ENCODE assay signal across 9 cellular contexts in the genomic region with DNA sequence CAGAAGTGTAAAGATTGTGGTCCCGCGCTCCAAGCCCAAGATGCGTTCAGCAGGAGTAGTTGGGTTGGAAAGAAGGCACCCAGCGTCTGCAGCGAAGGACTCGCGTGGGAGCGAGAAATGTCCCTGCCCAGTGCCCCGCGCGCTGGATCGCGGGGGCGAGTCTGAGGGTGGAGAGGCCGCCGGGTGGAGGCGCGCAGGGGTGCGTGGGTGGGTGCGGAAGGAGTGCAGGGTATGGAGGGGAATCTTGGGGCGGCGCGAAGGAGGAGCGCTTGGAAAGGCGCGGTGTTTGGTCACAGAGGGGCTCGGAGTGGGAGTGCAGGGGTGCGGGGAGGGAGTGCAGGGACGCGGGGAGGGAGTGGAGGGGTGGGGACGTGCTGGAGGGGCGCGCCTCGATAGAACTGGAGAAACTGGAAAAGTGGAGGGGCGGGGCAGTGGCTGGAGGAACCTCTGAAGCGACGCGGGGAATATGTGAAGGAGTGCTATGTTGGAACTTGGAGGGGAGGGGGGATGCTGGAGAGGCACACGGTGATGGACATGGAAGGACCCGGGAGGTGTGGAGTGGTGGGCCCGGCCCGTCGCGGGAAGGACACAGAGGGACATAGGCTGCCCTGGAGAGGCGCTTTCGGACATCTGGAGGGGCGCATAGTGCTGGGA. TPM values are rescaled to one million over a fixed set of nuclear protein-coding genes. Genes with fewer than 3 reads are reported as not detected.
DNase-seq lines count a peak whose midpoint lies in the region; ATAC-seq and TF ChIP-seq lines count a peak whose summit lies in the region.
"Had no signal": no experiment of that assay in that cellular context is flagged by ENCODE, and none has a peak within 500 bp of the region (broad histone marks: within the 10 kb centered on the region; RNA-seq: fewer than 3 reads in every experiment).

No MANE protein-coding gene starts in this region.

- H3K9me3 Mint-ChIP-seq in activated T-helper 2 cell treated with anti-CD3 and anti-CD28 coated beads, Interferon-gamma antibody, Interleukin-2, Interleukin-4, amounts not matched to agents 10 μg/mL and 5 μg/mL and 100 μg/mL, durations not matched to agents 14 hours and 24 hours and 36 hours, result no peaks in the 10 kb centered on the region
- H3K9me3 Mint-ChIP-seq: activated naive CD4-positive, alpha-beta T cell treated with anti-CD3 and anti-CD28 coated beads, Interleukin-2, amount 50 U/mL, for 24 hours had no signal

- H3K9me2 ChIP-seq in neural cell (ENCODE audit: insufficient read depth, low read length), result no peaks in the 10 kb centered on the region

- H2AFZ ChIP-seq in fibroblast of lung (ENCODE audit: low read length) (no peak overlapping the region), neural cell (ENCODE audit: low read depth, low read length) (no peak overlapping the region)

- CTCF ChIA-PET in AG04450 (lab: Charles Lee), result interaction anchor here (1.5 kb wide), 1 partner anchor 9 kb away, joined by 5 read pairs; no protein-coding TSS in a partner anchor

- no peak overlapping the region for H3K4me3 Mint-ChIP-seq in activated T-helper 2 cell treated with anti-CD3 and anti-CD28 coated beads, Interferon-gamma antibody, Interleukin-2, Interleukin-4, amounts not matched to agents 10 μg/mL and 5 μg/mL and 100 μg/mL, durations not matched to agents 14 hours and 24 hours and 36 hours (ENCODE audit: low read depth)
- H3K4me3 Mint-ChIP-seq: activated naive CD4-positive, alpha-beta T cell treated with anti-CD3 and anti-CD28 coated beads, Interleukin-2, amount 50 U/mL, for 24 hours had no signal

- H3K4me1 Mint-ChIP-seq in activated T-helper 2 cell treated with anti-CD3 and anti-CD28 coated beads, Interferon-gamma antibody, Interleukin-2, Interleukin-4, amounts not matched to agents 10 μg/mL and 5 μg/mL and 100 μg/mL, durations not matched to agents 14 hours and 24 hours and 36 hours (ENCODE audit: low read depth), result peaks cover 2% of the 10 kb centered on the region
- H3K4me1 Mint-ChIP-seq: activated naive CD4-positive, alpha-beta T cell treated with anti-CD3 and anti-CD28 coated beads, Interleukin-2, amount 50 U/mL, for 24 hours had no signal

- POLR2A ChIA-PET in AG04450 (lab: Yijun Ruan, JAX), result no interaction called here

- H3K9me3 ChIP-seq in AG04450 (ENCODE audit: control insufficient read depth, insufficient read depth, low read length), result no peaks in the 10 kb centered on the region
- H3K9me3 ChIP-seq in HUES6 (ENCODE audit: control insufficient read depth, insufficient read depth, low read depth, low read length), result no peaks in the 10 kb centered on the region
- no peaks in the 10 kb centered on the region for H3K9me3 ChIP-seq in fibroblast of lung (ENCODE audit: control insufficient read depth, insufficient read depth, low read depth, low read length)
- H3K9me3 ChIP-seq in neural cell (ENCODE audit: low read length), result no peaks in the 10 kb centered on the region

- TF ChIP-seq CTCF in AG04450 (IDR thresholded peaks at IDR 0.05; ENCODE audit: low read depth, low read length) (peak; percentile 9; the same call in 1 of the 2 replicates), fibroblast of lung (conservative IDR thresholded peaks at IDR 0.05 in 1 of 2, IDR thresholded peaks at IDR 0.05 in 1 of 2; ENCODE audit: low read depth in 1 of 2, low read length in 2 of 2) (no peak), neural cell (IDR thresholded peaks at IDR 0.05; ENCODE audit: poor library complexity, severe bottlenecking) (peak; percentile 10)

- H3K9ac ChIP-seq in HUES6 (ENCODE audit: low read length), result peak overlapping the region; percentile 69
- no peak overlapping the region for H3K9ac ChIP-seq in fibroblast of lung (ENCODE audit: insufficient read depth, low read length)
- H3K9ac ChIP-seq in neural cell (ENCODE audit: low read length), result no peak overlapping the region

- H4K20me1 ChIP-seq in fibroblast of lung (ENCODE audit: control insufficient read depth, extremely low read depth, insufficient read depth, low read length) (no peaks in the 10 kb centered on the region), neural cell (ENCODE audit: insufficient read depth) (no peaks in the 10 kb centered on the region)

- 0 out of 2 replicates have a peak, but pooled peaks cover 2% of the 10 kb centered on the region for H3K4me1 ChIP-seq in HUES6 (ENCODE audit: control insufficient read depth, insufficient read depth, low read length)
- H3K4me1 ChIP-seq in fibroblast of lung (ENCODE audit: control insufficient read depth, extremely low read depth, insufficient read depth, low read length), result no peaks in the 10 kb centered on the region

- peaks cover 20% of the 10 kb centered on the region for H3K27me3 Mint-ChIP-seq in activated T-helper 2 cell treated with anti-CD3 and anti-CD28 coated beads, Interferon-gamma antibody, Interleukin-2, Interleukin-4, amounts not matched to agents 10 μg/mL and 5 μg/mL and 100 μg/mL, durations not matched to agents 14 hours and 24 hours and 36 hours (ENCODE audit: low read depth)

- ATAC-seq in GM18870 (IDR thresholded peaks at IDR 0.05; ENCODE audit: unreplicated experiment) (no peak), HG02981 (IDR thresholded peaks at IDR 0.05; ENCODE audit: unreplicated experiment) (no peak)

- peak overlapping the region; percentile 63 for H3K4me2 ChIP-seq in fibroblast of lung (ENCODE audit: extremely low read depth, insufficient read depth, low read length)
- no peak overlapping the region for H3K4me2 ChIP-seq in neural cell (ENCODE audit: low read length)

- H3K36me3 ChIP-seq in HUES6 (ENCODE audit: control insufficient read depth, insufficient read depth, low read length) (no peaks in the 10 kb centered on the region), fibroblast of lung (ENCODE audit: control insufficient read depth, insufficient read depth, low read length) (no peaks in the 10 kb centered on the region), neural cell (ENCODE audit: insufficient read depth, low read length) (no peaks in the 10 kb centered on the region)

- no peak overlapping the region for H3K27ac ChIP-seq in AG04450 (ENCODE audit: low read depth, low read length)
- no peak overlapping the region for H3K27ac ChIP-seq in HUES6 (ENCODE audit: low read depth, low read length)
- H3K27ac ChIP-seq in fibroblast of lung (ENCODE audit: insufficient read depth, low read length), result no peak overlapping the region
- H3K27ac ChIP-seq in neural cell (ENCODE audit: low read length), result no peak overlapping the region

- no peak overlapping the region for H3K27ac Mint-ChIP-seq in activated T-helper 2 cell treated with anti-CD3 and anti-CD28 coated beads, Interferon-gamma antibody, Interleukin-2, Interleukin-4, amounts not matched to agents 10 μg/mL and 5 μg/mL and 100 μg/mL, durations not matched to agents 14 hours and 24 hours and 36 hours
- H3K27ac Mint-ChIP-seq: activated naive CD4-positive, alpha-beta T cell treated with anti-CD3 and anti-CD28 coated beads, Interleukin-2, amount 50 U/mL, for 24 hours had no signal

- H3K36me3 Mint-ChIP-seq in activated T-helper 2 cell treated with anti-CD3 and anti-CD28 coated beads, Interferon-gamma antibody, Interleukin-2, Interleukin-4, amounts not matched to agents 10 μg/mL and 5 μg/mL and 100 μg/mL, durations not matched to agents 14 hours and 24 hours and 36 hours (ENCODE audit: low read depth), result no peaks in the 10 kb centered on the region
- H3K36me3 Mint-ChIP-seq: activated naive CD4-positive, alpha-beta T cell treated with anti-CD3 and anti-CD28 coated beads, Interleukin-2, amount 50 U/mL, for 24 hours had no signal

- H3K79me2 ChIP-seq in fibroblast of lung (ENCODE audit: control insufficient read depth, insufficient read depth, low read length) (no peaks in the 10 kb centered on the region), neural cell (replicated peaks; ENCODE audit: insufficient read depth, low read length) (no peaks in the 10 kb centered on the region)

- DNase-seq in AG04450 (ENCODE audit: low read depth, low spot score), result no peak
- DNase-seq in fibroblast of lung (ENCODE audit: low read depth in 2 of 2), result no peak
- no peak for DNase-seq in activated T-helper 2 cell treated with anti-CD3 and anti-CD28 coated beads, Interferon-gamma antibody, Interleukin-2, Interleukin-4, amounts not matched to agents 10 μg/mL and 5 μg/mL and 100 μg/mL, durations not matched to agents 14 hours and 24 hours and 36 hours (ENCODE audit: low spot score)
- no peak for DNase-seq in HCEC 1CT

- intact Hi-C loops in activated T-helper 2 cell treated with anti-CD3 and anti-CD28 coated beads, Interferon-gamma antibody, Interleukin-2, Interleukin-4, amounts not matched to agents 10 μg/mL and 5 μg/mL and 100 μg/mL, durations not matched to agents 14 hours and 24 hours and 36 hours (cut with micrococcal nuclease), result no loop called here

- H3K4me3 ChIP-seq in AG04450 (ENCODE audit: low read depth, low read length) (peak overlapping the region; percentile 44), HUES6 (ENCODE audit: low read depth, low read length) (peak overlapping the region; percentile 81), fibroblast of lung (replicated peaks in 1 of 4; ENCODE audit: control extremely low read depth in 1 of 4, insufficient read depth in 1 of 4, low read depth in 3 of 4, low read length in 4 of 4) (peak overlapping the region in 3 of 4 experiments; percentile 29 to 72 (median 41)), neural cell (ENCODE audit: low read length) (peak overlapping the region; percentile 62)

- TF ChIP-seq EP300 in neural cell (conservative IDR thresholded peaks at IDR 0.05; ENCODE audit: poor library complexity, severe bottlenecking), result no peak

- H3K27me3 ChIP-seq in AG04450 (ENCODE audit: control insufficient read depth, insufficient read depth, low read length) (peaks cover 15% of the 10 kb centered on the region), HUES6 (ENCODE audit: control insufficient read depth, insufficient read depth, low read length) (peaks cover 25% of the 10 kb centered on the region), fibroblast of lung (ENCODE audit: control insufficient read depth, insufficient read depth, low read length) (peaks cover 10% of the 10 kb centered on the region), neural cell (ENCODE audit: insufficient read depth, low read depth, low read length) (peaks cover 33% of the 10 kb centered on the region)

- H3F3A ChIP-seq in neural cell (ENCODE audit: insufficient read depth, low read length, poor library complexity, severe bottlenecking), result no peaks in the 10 kb centered on the region

- TF ChIP-seq RAD21 in neural cell (conservative IDR thresholded peaks at IDR 0.05), result no peak

TF ChIP-seq in neural cell, 6 proteins besides CTCF, POLR2A, EP300 and RAD21 (continues in another document):
- no peak for TF ChIP-seq POLR2AphosphoS5 (IDR thresholded peaks at IDR 0.05)

RNA-seq across cellular contexts. Expression of gene SGCG, which starts 21.1 kb away (rescaled TPM):
- 0.05 and 0.10 TPM in 2 replicates for polyA plus RNA-seq in AG04450 (2011; rRNA removed)
- polyA minus RNA-seq in AG04450 (2011; rRNA and poly(A)+ RNA removed), result not detected in 2 replicates
- total RNA-seq in fibroblast of lung, result 1.5 and 8.5 TPM in 2 replicates
- polyA plus RNA-seq in fibroblast of lung, result 0.14 and 0.72 TPM in 2 replicates
- polyA plus RNA-seq in fibroblast of lung (2012), result 0.10 and 0.59 TPM in 2 replicates
- polyA minus RNA-seq in fibroblast of lung (ENCODE audit: low replicate concordance), result 0.41 TPM in 1 of 2 replicates, not detected in the other
- polyA plus RNA-seq in neural cell, result not detected in 2 replicates
- polyA minus RNA-seq in neural cell, result not detected in 2 replicates
- total RNA-seq in activated T-helper 2 cell treated with anti-CD3 and anti-CD28 coated beads, Interferon-gamma antibody, Interleukin-2, Interleukin-4, amounts not matched to agents 10 μg/mL and 5 μg/mL and 100 μg/mL, durations not matched to agents 14 hours and 24 hours and 36 hours, result not detected in 2 replicates

Comparison
In these comparisons a context has a peak if more than half of its experiments do, and no peak if none do; other contexts are left out.
1. CTCF ChIP-seq: peak in AG04450 (single experiment) and neural cell (single experiment); none in fibroblast of lung (0 of 2).
2. Peak in every context shown above with its lines, with median percentiles within 50 percentile points of each other: H3K4me3 ChIP-seq.